In genomic region chr20:62240015-62240685, GRCh38 we compare ENCODE assay signal across 12 cellular contexts. TPM values are rescaled to one million over a fixed set of nuclear protein-coding genes. Genes with fewer than 3 reads are reported as not detected.
DNase-seq lines count a peak whose midpoint lies in the region; ATAC-seq, FAIRE-seq and TF ChIP-seq lines count a peak whose summit lies in the region.
"Had no signal": no experiment of that assay in that cellular context is flagged by ENCODE, and none has a peak within 500 bp of the region (broad histone marks: within the 10 kb centered on the region; RNA-seq: fewer than 3 reads in every experiment).

No MANE protein-coding gene starts in this region.

- H3F3A ChIP-seq in smooth muscle cell (ENCODE audit: low read depth), result no peaks in the 10 kb centered on the region

- no peak for TF ChIP-seq CTCF in RWPE1 (conservative IDR thresholded peaks at IDR 0.05; ENCODE audit: low read depth)
- no peak for TF ChIP-seq CTCF in endothelial cell of umbilical vein (IDR thresholded peaks at IDR 0.05; ENCODE audit: extremely low read depth in 1 of 2, insufficient read depth in 1 of 2, low read depth in 1 of 2, low read length in 2 of 2)
- TF ChIP-seq CTCF in glutamatergic neuron (IDR thresholded peaks at IDR 0.05; ENCODE audit: partially characterized antibody, unreplicated experiment), result no peak
- TF ChIP-seq CTCF in smooth muscle cell (IDR thresholded peaks at IDR 0.05; ENCODE audit: borderline replicate concordance, insufficient read depth, poor library complexity, severe bottlenecking), result no peak

- no peaks in the 10 kb centered on the region for H3K27me3 Mint-ChIP-seq in activated CD4-positive, alpha-beta T cell treated with anti-CD3 and anti-CD28 coated beads for 36 hours
- H3K27me3 Mint-ChIP-seq in glutamatergic neuron (ENCODE audit: unreplicated experiment), result peaks cover 3% of the 10 kb centered on the region

- H3K27ac ChIP-seq in RWPE1 (peak overlapping the region; percentile 77), endothelial cell of umbilical vein (ENCODE audit: insufficient read depth, low read depth, low read length) (no peak overlapping the region), skeletal muscle tissue (ENCODE audit: low read depth, low read length) (peak overlapping the region; percentile 86), smooth muscle cell (ENCODE audit: low read depth) (no peak overlapping the region)
- H3K27ac ChIP-seq: SJSA1 had no signal

- H3K9me3 Mint-ChIP-seq in activated CD4-positive, alpha-beta T cell treated with anti-CD3 and anti-CD28 coated beads for 36 hours (ENCODE audit: low read depth), result no peaks in the 10 kb centered on the region
- no peaks in the 10 kb centered on the region for H3K9me3 Mint-ChIP-seq in glutamatergic neuron (ENCODE audit: unreplicated experiment)

- intact Hi-C loops in activated CD4-positive, alpha-beta T cell treated with anti-CD3 and anti-CD28 coated beads for 36 hours (cut with DNase I, micrococcal nuclease), result no loop called here
- intact Hi-C loops in endothelial cell of umbilical vein (cut with micrococcal nuclease), result no loop called here

- ATAC-seq in activated CD4-positive, alpha-beta T cell treated with anti-CD3 and anti-CD28 coated beads for 36 hours, result no peak

- FAIRE-seq in endothelial cell of umbilical vein (lab: Jason Lieb, UNC), result no peak

- DNase-seq in activated CD4-positive, alpha-beta T cell treated with anti-CD3 and anti-CD28 coated beads for 36 hours, result no peak
- no peak for DNase-seq in activated CD4-positive, alpha-beta T cell treated with anti-CD3 and anti-CD28 coated beads, Interleukin-2, amount 50 U/mL, for 48 hours
- DNase-seq in RWPE1 (ENCODE audit: low spot score) (no peak), endothelial cell of umbilical vein (ENCODE audit: low read depth, low spot score) (no peak), glutamatergic neuron (no peak), smooth muscle cell (lab: John Stamatoyannopoulos, UW; ENCODE audit: unreplicated experiment) (no peak)
- no peak for DNase-seq in stimulated activated CD4-positive, alpha-beta T cell treated with anti-CD3 and anti-CD28 coated beads, Interleukin-2, amount 100 ng/mL, for 48 hours
- DNase-seq: NCI-H2171 had no signal

- H4K20me1 ChIP-seq in endothelial cell of umbilical vein (replicated peaks; ENCODE audit: control insufficient read depth, extremely low read depth, insufficient read depth, low read length) (no peaks in the 10 kb centered on the region), smooth muscle cell (ENCODE audit: low read depth) (peaks cover 62% of the 10 kb centered on the region)

- POLR2A ChIA-PET in activated CD4-positive, alpha-beta T cell treated with anti-CD3 and anti-CD28 coated beads for 36 hours (lab: Charles Lee), result no interaction called here
- POLR2A ChIA-PET in RWPE1 (lab: Yijun Ruan, JAX; ENCODE audit: low non-redundant PET), result interaction anchor here (1.1 kb wide), 1 partner anchor 53 kb away, joined by 3 read pairs; no protein-coding TSS in a partner anchor
- POLR2A ChIA-PET in endothelial cell of umbilical vein (lab: Charles Lee), result no interaction called here

- WGBS in smooth muscle cell (ENCODE audit: low lambda C conversion rate), result 96% methylated on average over 13 of the region's 13 CpGs

- H3K4me3 ChIP-seq in endothelial cell of umbilical vein (replicated peaks in 1 of 3; ENCODE audit: insufficient read depth in 1 of 3, low read depth in 1 of 3, low read length in 3 of 3) (no peak overlapping the region), skeletal muscle tissue (ENCODE audit: low read length in 3 of 3) (no peak overlapping the region), smooth muscle cell (no peak overlapping the region)

- H3K4me1 ChIP-seq in endothelial cell of umbilical vein (ENCODE audit: control insufficient read depth, extremely low read depth, insufficient read depth, low read length) (peaks cover 5% of the 10 kb centered on the region), skeletal muscle tissue (ENCODE audit: control insufficient read depth in 3 of 3, insufficient read depth in 3 of 3, low read length in 3 of 3) (peaks cover 41 to 82% (median 62%) of the 10 kb centered on the region in 3 donors), smooth muscle cell (ENCODE audit: low read depth) (peaks cover 14% of the 10 kb centered on the region)

- dilution Hi-C loops in endothelial cell of umbilical vein (cut with MboI; ENCODE audit: extremely low pct_ligation_motif_present, low sequenced_read_pairs), result no loop called here

- TSS peak; percentile 30 for BruUV-seq in endothelial cell of umbilical vein (replicated peaks; lab: Mats Ljungman, UMichigan)

- no peaks in the 10 kb centered on the region for H3K27me3 ChIP-seq in endothelial cell of umbilical vein (ENCODE audit: control insufficient read depth in 2 of 2, insufficient read depth in 2 of 2, low read length in 2 of 2)
- no peaks in the 10 kb centered on the region for H3K27me3 ChIP-seq in skeletal muscle tissue (ENCODE audit: control insufficient read depth in 3 of 3, insufficient read depth in 3 of 3, low read length in 3 of 3)
- no peaks in the 10 kb centered on the region for H3K27me3 ChIP-seq in smooth muscle cell (ENCODE audit: low read depth)
- H3K27me3 ChIP-seq: SJSA1, tibial nerve had no signal

- TF ChIP-seq POLR2A in endothelial cell of umbilical vein (IDR thresholded peaks at IDR 0.05; ENCODE audit: low read depth, low read length), result no peak

- no peaks in the 10 kb centered on the region for H3K9me3 ChIP-seq in endothelial cell of umbilical vein (replicated peaks; ENCODE audit: control insufficient read depth, insufficient read depth, low read length)
- no peaks in the 10 kb centered on the region for H3K9me3 ChIP-seq in skeletal muscle tissue (ENCODE audit: control insufficient read depth in 3 of 3, low read length in 3 of 3)
- no peaks in the 10 kb centered on the region for H3K9me3 ChIP-seq in smooth muscle cell (replicated peaks; ENCODE audit: low read depth)
- H3K9me3 ChIP-seq: SJSA1, tibial nerve had no signal

- peaks cover 3% of the 10 kb centered on the region for H3K79me2 ChIP-seq in endothelial cell of umbilical vein (ENCODE audit: control insufficient read depth, insufficient read depth, low read length)
- H3K79me2 ChIP-seq in smooth muscle cell (ENCODE audit: low read depth), result peaks cover 66% of the 10 kb centered on the region

- H3K9ac ChIP-seq in endothelial cell of umbilical vein (replicated peaks; ENCODE audit: extremely low read depth, insufficient read depth, low read length) (no peak overlapping the region), skeletal muscle tissue (ENCODE audit: low read depth in 1 of 3, low read length in 3 of 3) (peak overlapping the region in 1 of 3 donors; percentile 85), smooth muscle cell (ENCODE audit: low read depth) (no peak overlapping the region)

- H3K4me2 ChIP-seq in endothelial cell of umbilical vein (ENCODE audit: insufficient read depth, low read length), result no peak overlapping the region
- H3K4me2 ChIP-seq in smooth muscle cell, result no peak overlapping the region

- H3K36me3 ChIP-seq in endothelial cell of umbilical vein (ENCODE audit: control insufficient read depth in 2 of 2, extremely low read depth in 1 of 2, insufficient read depth in 2 of 2, low read length in 2 of 2), result peaks cover 0 to 6% of the 10 kb centered on the region in 2 experiments
- H3K36me3 ChIP-seq in skeletal muscle tissue (ENCODE audit: control insufficient read depth in 3 of 3, insufficient read depth in 3 of 3, low read length in 3 of 3), result peaks cover 6 to 8% (median 8%) of the 10 kb centered on the region in 3 donors
- H3K36me3 ChIP-seq in smooth muscle cell (ENCODE audit: low read depth), result no peaks in the 10 kb centered on the region

- peak overlapping the region; percentile 77 for H3K4me3 Mint-ChIP-seq in activated CD4-positive, alpha-beta T cell treated with anti-CD3 and anti-CD28 coated beads for 36 hours
- H3K4me3 Mint-ChIP-seq in glutamatergic neuron (ENCODE audit: unreplicated experiment), result no peak overlapping the region

- H3K27ac Mint-ChIP-seq in activated CD4-positive, alpha-beta T cell treated with anti-CD3 and anti-CD28 coated beads for 36 hours, result no peak overlapping the region
- no peak overlapping the region for H3K27ac Mint-ChIP-seq in glutamatergic neuron (ENCODE audit: unreplicated experiment)

- peaks cover 1% of the 10 kb centered on the region for H3K36me3 Mint-ChIP-seq in activated CD4-positive, alpha-beta T cell treated with anti-CD3 and anti-CD28 coated beads for 36 hours (ENCODE audit: low read depth)
- H3K36me3 Mint-ChIP-seq in glutamatergic neuron (ENCODE audit: unreplicated experiment), result no peaks in the 10 kb centered on the region

- no peaks in the 10 kb centered on the region for H3K9me1 ChIP-seq in endothelial cell of umbilical vein (replicated peaks; ENCODE audit: control insufficient read depth, extremely low read depth, insufficient read depth, low read length)

- H3K4me1 Mint-ChIP-seq in activated CD4-positive, alpha-beta T cell treated with anti-CD3 and anti-CD28 coated beads for 36 hours, result peaks cover 40% of the 10 kb centered on the region
- peaks cover 3% of the 10 kb centered on the region for H3K4me1 Mint-ChIP-seq in glutamatergic neuron (ENCODE audit: low read depth, unreplicated experiment)

- CTCF ChIA-PET in activated CD4-positive, alpha-beta T cell treated with anti-CD3 and anti-CD28 coated beads for 36 hours (lab: Charles Lee), result no interaction called here
- CTCF ChIA-PET in RWPE1 (lab: Yijun Ruan, JAX), result interaction anchor here (1.1 kb wide), 1 partner anchor 31 kb away, joined by 4 read pairs; no protein-coding TSS in a partner anchor
- CTCF ChIA-PET in endothelial cell of umbilical vein (lab: Charles Lee), result no interaction called here

- no peak overlapping the region for H2AFZ ChIP-seq in endothelial cell of umbilical vein (ENCODE audit: low read depth, low read length)
- no peak overlapping the region for H2AFZ ChIP-seq in smooth muscle cell (ENCODE audit: low read depth)

RNA-seq across cellular contexts. Expression of gene OSBPL2, which starts 1.8 kb away (rescaled TPM):
- 10 to 100 TPM; 19.2 to 23.0 TPM for total RNA-seq in activated CD4-positive, alpha-beta T cell treated with anti-CD3 and anti-CD28 coated beads for 36 hours
- 32.7 and 33.0 TPM in 2 replicates for total RNA-seq in endothelial cell of umbilical vein
- 10.5 and 13.1 TPM in 2 replicates for polyA plus RNA-seq in endothelial cell of umbilical vein
- 11.1 and 11.5 TPM in 2 replicates for polyA plus RNA-seq in endothelial cell of umbilical vein (2011; cell fraction: cytosol; rRNA removed)
- polyA plus RNA-seq in endothelial cell of umbilical vein (2011; cell fraction: nucleus; rRNA removed), result 43.1 and 57.0 TPM in 2 replicates
- polyA plus RNA-seq in endothelial cell of umbilical vein (2012), result 19.7 and 21.3 TPM in 2 replicates
- polyA minus RNA-seq in endothelial cell of umbilical vein, result 54.3 and 61.9 TPM in 2 replicates
- polyA minus RNA-seq in endothelial cell of umbilical vein (2011; cell fraction: cytosol; rRNA and poly(A)+ RNA removed), result 8.5 TPM
- 27.6 and 40.9 TPM in 2 replicates for polyA minus RNA-seq in endothelial cell of umbilical vein (2011; cell fraction: nucleus; rRNA and poly(A)+ RNA removed)
- 26.6 TPM for total RNA-seq in skeletal muscle tissue
- total RNA-seq in glutamatergic neuron (ENCODE audit: unreplicated experiment), result 42.6 TPM
- total RNA-seq in smooth muscle cell, result 33.8 and 34.3 TPM in 2 replicates
- polyA plus RNA-seq in smooth muscle cell, result 32.0 and 37.0 TPM in 2 replicates

RNA-seq across cellular contexts. Expression of gene HRH3, which starts 20.1 kb away (rescaled TPM):
- not detected for total RNA-seq in activated CD4-positive, alpha-beta T cell treated with anti-CD3 and anti-CD28 coated beads for 36 hours
- total RNA-seq in endothelial cell of umbilical vein, result not detected in 2 replicates
- not detected in 2 replicates for polyA plus RNA-seq in endothelial cell of umbilical vein
- polyA plus RNA-seq in endothelial cell of umbilical vein (2011; cell fraction: cytosol; rRNA removed), result not detected in 2 replicates
- not detected in 2 replicates for polyA plus RNA-seq in endothelial cell of umbilical vein (2011; cell fraction: nucleus; rRNA removed)
- not detected in 2 replicates for polyA plus RNA-seq in endothelial cell of umbilical vein (2012)
- polyA minus RNA-seq in endothelial cell of umbilical vein, result not detected in 2 replicates
- not detected for polyA minus RNA-seq in endothelial cell of umbilical vein (2011; cell fraction: cytosol; rRNA and poly(A)+ RNA removed)
- polyA minus RNA-seq in endothelial cell of umbilical vein (2011; cell fraction: nucleus; rRNA and poly(A)+ RNA removed), result not detected in 2 replicates
- total RNA-seq in skeletal muscle tissue, result 0.52 TPM
- total RNA-seq in glutamatergic neuron (ENCODE audit: unreplicated experiment), result 13.7 TPM
- not detected in 2 replicates for total RNA-seq in smooth muscle cell
- polyA plus RNA-seq in smooth muscle cell, result not detected in 2 replicates
- total RNA-seq: lung microvascular endothelial cell, SJSA1, tibial nerve had no signal

RNA-seq across cellular contexts. Expression of gene MTG2, which starts 57.3 kb away (rescaled TPM):
- 10 to 100 TPM; 38.0 to 44.9 TPM for total RNA-seq in activated CD4-positive, alpha-beta T cell treated with anti-CD3 and anti-CD28 coated beads for 36 hours
- 22.1 and 31.6 TPM in 2 replicates for total RNA-seq in endothelial cell of umbilical vein
- polyA plus RNA-seq in endothelial cell of umbilical vein, result 19.9 and 22.2 TPM in 2 replicates
- 17.0 and 17.8 TPM in 2 replicates for polyA plus RNA-seq in endothelial cell of umbilical vein (2011; cell fraction: cytosol; rRNA removed)
- 32.3 and 33.8 TPM in 2 replicates for polyA plus RNA-seq in endothelial cell of umbilical vein (2011; cell fraction: nucleus; rRNA removed)
- 14.4 and 17.4 TPM in 2 replicates for polyA plus RNA-seq in endothelial cell of umbilical vein (2012)
- 11.5 and 11.9 TPM in 2 replicates for polyA minus RNA-seq in endothelial cell of umbilical vein
- polyA minus RNA-seq in endothelial cell of umbilical vein (2011; cell fraction: cytosol; rRNA and poly(A)+ RNA removed), result 20.9 TPM
- polyA minus RNA-seq in endothelial cell of umbilical vein (2011; cell fraction: nucleus; rRNA and poly(A)+ RNA removed), result 12.4 and 17.0 TPM in 2 replicates
- 10.4 TPM for total RNA-seq in skeletal muscle tissue
- total RNA-seq in glutamatergic neuron (ENCODE audit: unreplicated experiment), result 27.1 TPM
- total RNA-seq in smooth muscle cell, result 19.9 and 21.9 TPM in 2 replicates
- 13.4 and 17.9 TPM in 2 replicates for polyA plus RNA-seq in smooth muscle cell

Comparison
In these comparisons a context has a peak if more than half of its experiments do, and no peak if none do; other contexts are left out.
1. H3K27ac ChIP-seq: peak in RWPE1 (single experiment) and skeletal muscle tissue (single experiment); none in endothelial cell of umbilical vein (single experiment) and smooth muscle cell (single experiment).